1 cellular context compared by ENCODE assay signal in the genomic region with DNA sequence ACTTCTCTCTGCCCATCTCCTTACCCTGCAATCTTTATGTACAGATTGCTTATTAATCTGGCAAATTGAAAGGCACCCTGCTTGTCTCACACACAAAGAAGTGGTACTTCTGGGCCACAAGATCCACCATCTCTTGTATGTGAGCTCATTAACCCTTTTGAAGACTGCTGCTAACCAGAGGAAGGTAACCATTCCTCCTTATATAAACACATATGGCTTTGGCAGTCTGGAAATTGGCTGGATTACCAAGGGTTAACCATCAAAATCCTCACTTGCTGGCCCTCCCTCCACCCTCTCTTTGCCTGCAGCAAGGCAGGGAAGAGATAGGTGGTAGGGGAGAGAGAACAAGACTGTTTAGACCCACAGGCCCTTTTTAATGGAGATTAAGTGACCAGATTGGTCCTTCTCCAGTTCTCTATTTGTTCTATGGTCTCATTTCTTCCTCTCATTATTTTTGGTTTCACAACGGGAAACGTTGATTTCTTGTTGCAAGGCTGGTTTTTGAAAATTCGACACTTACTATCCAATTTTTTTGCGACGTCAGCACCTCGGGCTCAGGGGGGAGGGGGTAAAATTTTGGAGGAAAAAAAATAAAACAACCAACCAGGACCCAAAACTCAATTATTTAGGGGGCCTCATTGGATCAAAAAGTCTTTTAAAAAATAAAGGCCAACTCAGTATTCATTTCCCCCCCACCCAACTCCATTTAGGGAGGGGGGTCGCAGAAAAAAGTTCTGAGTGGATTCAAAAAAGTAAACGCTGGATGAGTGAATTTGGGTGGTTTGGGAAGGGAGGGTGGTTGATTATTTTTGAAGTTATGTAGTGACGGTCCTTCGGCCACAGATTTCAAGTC.
TF ChIP-seq lines count a peak whose summit lies in the region.

No MANE protein-coding gene starts in this region.

TF ChIP-seq in WTC11, 78 proteins besides CTCF, POLR2A, EP300 and RAD21 (continued from another document and continues in another):
- TF ChIP-seq, protein P1, sequence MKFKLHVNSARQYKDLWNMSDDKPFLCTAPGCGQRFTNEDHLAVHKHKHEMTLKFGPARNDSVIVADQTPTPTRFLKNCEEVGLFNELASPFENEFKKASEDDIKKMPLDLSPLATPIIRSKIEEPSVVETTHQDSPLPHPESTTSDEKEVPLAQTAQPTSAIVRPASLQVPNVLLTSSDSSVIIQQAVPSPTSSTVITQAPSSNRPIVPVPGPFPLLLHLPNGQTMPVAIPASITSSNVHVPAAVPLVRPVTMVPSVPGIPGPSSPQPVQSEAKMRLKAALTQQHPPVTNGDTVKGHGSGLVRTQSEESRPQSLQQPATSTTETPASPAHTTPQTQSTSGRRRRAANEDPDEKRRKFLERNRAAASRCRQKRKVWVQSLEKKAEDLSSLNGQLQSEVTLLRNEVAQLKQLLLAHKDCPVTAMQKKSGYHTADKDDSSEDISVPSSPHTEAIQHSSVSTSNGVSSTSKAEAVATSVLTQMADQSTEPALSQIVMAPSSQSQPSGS (CRISPR knock-in tag; IDR thresholded peaks at IDR 0.05; ENCODE audit: borderline replicate concordance, low read depth), result no peak
- TF ChIP-seq ZNF138 (CRISPR knock-in tag; conservative IDR thresholded peaks at IDR 0.05), result no peak
- no peak for TF ChIP-seq ELF4 (CRISPR knock-in tag; IDR thresholded peaks at IDR 0.05; ENCODE audit: low read depth)
- no peak for TF ChIP-seq SMAD4 (CRISPR knock-in tag; IDR thresholded peaks at IDR 0.05)
- no peak for TF ChIP-seq HMGA2 (CRISPR knock-in tag; IDR thresholded peaks at IDR 0.05)
- 0 out of 2 replicates have a peak, but pooled peaks have one; percentile 86 for TF ChIP-seq RORB (CRISPR knock-in tag; IDR thresholded peaks at IDR 0.05)
- TF ChIP-seq, protein P2, sequence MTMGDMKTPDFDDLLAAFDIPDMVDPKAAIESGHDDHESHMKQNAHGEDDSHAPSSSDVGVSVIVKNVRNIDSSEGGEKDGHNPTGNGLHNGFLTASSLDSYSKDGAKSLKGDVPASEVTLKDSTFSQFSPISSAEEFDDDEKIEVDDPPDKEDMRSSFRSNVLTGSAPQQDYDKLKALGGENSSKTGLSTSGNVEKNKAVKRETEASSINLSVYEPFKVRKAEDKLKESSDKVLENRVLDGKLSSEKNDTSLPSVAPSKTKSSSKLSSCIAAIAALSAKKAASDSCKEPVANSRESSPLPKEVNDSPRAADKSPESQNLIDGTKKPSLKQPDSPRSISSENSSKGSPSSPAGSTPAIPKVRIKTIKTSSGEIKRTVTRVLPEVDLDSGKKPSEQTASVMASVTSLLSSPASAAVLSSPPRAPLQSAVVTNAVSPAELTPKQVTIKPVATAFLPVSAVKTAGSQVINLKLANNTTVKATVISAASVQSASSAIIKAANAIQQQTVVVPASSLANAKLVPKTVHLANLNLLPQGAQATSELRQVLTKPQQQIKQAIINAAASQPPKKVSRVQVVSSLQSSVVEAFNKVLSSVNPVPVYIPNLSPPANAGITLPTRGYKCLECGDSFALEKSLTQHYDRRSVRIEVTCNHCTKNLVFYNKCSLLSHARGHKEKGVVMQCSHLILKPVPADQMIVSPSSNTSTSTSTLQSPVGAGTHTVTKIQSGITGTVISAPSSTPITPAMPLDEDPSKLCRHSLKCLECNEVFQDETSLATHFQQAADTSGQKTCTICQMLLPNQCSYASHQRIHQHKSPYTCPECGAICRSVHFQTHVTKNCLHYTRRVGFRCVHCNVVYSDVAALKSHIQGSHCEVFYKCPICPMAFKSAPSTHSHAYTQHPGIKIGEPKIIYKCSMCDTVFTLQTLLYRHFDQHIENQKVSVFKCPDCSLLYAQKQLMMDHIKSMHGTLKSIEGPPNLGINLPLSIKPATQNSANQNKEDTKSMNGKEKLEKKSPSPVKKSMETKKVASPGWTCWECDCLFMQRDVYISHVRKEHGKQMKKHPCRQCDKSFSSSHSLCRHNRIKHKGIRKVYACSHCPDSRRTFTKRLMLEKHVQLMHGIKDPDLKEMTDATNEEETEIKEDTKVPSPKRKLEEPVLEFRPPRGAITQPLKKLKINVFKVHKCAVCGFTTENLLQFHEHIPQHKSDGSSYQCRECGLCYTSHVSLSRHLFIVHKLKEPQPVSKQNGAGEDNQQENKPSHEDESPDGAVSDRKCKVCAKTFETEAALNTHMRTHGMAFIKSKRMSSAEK (CRISPR knock-in tag; IDR thresholded peaks at IDR 0.05; ENCODE audit: borderline replicate concordance), result peak; percentile 51
- no peak for TF ChIP-seq MXD4 (CRISPR knock-in tag; IDR thresholded peaks at IDR 0.05; ENCODE audit: borderline replicate concordance)
- TF ChIP-seq MYBL2 (CRISPR knock-in tag; IDR thresholded peaks at IDR 0.05), result no peak
- TF ChIP-seq PRRX2 (CRISPR knock-in tag; IDR thresholded peaks at IDR 0.05), result peak; percentile 10; the same call in 1 of the 2 replicates
- TF ChIP-seq EMX1 (CRISPR knock-in tag; IDR thresholded peaks at IDR 0.05), result no peak
- no peak for TF ChIP-seq TCF7 (CRISPR knock-in tag; IDR thresholded peaks at IDR 0.05; ENCODE audit: low read depth)
- no peak for TF ChIP-seq ZBTB21 (CRISPR knock-in tag; IDR thresholded peaks at IDR 0.05; ENCODE audit: borderline replicate concordance)
- TF ChIP-seq, protein P3, sequence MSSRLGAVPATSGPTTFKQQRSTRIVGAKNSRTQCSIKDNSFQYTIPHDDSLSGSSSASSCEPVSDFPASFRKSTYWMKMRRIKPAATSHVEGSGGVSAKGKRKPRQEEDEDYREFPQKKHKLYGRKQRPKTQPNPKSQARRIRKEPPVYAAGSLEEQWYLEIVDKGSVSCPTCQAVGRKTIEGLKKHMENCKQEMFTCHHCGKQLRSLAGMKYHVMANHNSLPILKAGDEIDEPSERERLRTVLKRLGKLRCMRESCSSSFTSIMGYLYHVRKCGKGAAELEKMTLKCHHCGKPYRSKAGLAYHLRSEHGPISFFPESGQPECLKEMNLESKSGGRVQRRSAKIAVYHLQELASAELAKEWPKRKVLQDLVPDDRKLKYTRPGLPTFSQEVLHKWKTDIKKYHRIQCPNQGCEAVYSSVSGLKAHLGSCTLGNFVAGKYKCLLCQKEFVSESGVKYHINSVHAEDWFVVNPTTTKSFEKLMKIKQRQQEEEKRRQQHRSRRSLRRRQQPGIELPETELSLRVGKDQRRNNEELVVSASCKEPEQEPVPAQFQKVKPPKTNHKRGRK (CRISPR knock-in tag; IDR thresholded peaks at IDR 0.05; ENCODE audit: borderline replicate concordance), result no peak
- TF ChIP-seq, protein P4, sequence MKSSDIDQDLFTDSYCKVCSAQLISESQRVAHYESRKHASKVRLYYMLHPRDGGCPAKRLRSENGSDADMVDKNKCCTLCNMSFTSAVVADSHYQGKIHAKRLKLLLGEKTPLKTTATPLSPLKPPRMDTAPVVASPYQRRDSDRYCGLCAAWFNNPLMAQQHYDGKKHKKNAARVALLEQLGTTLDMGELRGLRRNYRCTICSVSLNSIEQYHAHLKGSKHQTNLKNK (CRISPR knock-in tag; IDR thresholded peaks at IDR 0.05), result no peak; the same call in none of the 2 replicates
- TF ChIP-seq, protein P5, sequence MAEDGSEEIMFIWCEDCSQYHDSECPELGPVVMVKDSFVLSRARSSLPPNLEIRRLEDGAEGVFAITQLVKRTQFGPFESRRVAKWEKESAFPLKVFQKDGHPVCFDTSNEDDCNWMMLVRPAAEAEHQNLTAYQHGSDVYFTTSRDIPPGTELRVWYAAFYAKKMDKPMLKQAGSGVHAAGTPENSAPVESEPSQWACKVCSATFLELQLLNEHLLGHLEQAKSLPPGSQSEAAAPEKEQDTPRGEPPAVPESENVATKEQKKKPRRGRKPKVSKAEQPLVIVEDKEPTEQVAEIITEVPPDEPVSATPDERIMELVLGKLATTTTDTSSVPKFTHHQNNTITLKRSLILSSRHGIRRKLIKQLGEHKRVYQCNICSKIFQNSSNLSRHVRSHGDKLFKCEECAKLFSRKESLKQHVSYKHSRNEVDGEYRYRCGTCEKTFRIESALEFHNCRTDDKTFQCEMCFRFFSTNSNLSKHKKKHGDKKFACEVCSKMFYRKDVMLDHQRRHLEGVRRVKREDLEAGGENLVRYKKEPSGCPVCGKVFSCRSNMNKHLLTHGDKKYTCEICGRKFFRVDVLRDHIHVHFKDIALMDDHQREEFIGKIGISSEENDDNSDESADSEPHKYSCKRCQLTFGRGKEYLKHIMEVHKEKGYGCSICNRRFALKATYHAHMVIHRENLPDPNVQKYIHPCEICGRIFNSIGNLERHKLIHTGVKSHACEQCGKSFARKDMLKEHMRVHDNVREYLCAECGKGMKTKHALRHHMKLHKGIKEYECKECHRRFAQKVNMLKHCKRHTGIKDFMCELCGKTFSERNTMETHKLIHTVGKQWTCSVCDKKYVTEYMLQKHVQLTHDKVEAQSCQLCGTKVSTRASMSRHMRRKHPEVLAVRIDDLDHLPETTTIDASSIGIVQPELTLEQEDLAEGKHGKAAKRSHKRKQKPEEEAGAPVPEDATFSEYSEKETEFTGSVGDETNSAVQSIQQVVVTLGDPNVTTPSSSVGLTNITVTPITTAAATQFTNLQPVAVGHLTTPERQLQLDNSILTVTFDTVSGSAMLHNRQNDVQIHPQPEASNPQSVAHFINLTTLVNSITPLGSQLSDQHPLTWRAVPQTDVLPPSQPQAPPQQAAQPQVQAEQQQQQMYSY (CRISPR knock-in tag; IDR thresholded peaks at IDR 0.05), result no peak
- TF ChIP-seq, protein P6, sequence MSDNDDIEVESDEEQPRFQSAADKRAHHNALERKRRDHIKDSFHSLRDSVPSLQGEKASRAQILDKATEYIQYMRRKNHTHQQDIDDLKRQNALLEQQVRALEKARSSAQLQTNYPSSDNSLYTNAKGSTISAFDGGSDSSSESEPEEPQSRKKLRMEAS (CRISPR knock-in tag; IDR thresholded peaks at IDR 0.05), result no peak
- TF ChIP-seq FOXJ3 (CRISPR knock-in tag; IDR thresholded peaks at IDR 0.05; ENCODE audit: borderline replicate concordance), result no peak
- TF ChIP-seq, protein P7, sequence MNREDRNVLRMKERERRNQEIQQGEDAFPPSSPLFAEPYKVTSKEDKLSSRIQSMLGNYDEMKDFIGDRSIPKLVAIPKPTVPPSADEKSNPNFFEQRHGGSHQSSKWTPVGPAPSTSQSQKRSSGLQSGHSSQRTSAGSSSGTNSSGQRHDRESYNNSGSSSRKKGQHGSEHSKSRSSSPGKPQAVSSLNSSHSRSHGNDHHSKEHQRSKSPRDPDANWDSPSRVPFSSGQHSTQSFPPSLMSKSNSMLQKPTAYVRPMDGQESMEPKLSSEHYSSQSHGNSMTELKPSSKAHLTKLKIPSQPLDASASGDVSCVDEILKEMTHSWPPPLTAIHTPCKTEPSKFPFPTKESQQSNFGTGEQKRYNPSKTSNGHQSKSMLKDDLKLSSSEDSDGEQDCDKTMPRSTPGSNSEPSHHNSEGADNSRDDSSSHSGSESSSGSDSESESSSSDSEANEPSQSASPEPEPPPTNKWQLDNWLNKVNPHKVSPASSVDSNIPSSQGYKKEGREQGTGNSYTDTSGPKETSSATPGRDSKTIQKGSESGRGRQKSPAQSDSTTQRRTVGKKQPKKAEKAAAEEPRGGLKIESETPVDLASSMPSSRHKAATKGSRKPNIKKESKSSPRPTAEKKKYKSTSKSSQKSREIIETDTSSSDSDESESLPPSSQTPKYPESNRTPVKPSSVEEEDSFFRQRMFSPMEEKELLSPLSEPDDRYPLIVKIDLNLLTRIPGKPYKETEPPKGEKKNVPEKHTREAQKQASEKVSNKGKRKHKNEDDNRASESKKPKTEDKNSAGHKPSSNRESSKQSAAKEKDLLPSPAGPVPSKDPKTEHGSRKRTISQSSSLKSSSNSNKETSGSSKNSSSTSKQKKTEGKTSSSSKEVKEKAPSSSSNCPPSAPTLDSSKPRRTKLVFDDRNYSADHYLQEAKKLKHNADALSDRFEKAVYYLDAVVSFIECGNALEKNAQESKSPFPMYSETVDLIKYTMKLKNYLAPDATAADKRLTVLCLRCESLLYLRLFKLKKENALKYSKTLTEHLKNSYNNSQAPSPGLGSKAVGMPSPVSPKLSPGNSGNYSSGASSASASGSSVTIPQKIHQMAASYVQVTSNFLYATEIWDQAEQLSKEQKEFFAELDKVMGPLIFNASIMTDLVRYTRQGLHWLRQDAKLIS (CRISPR knock-in tag; IDR thresholded peaks at IDR 0.05; ENCODE audit: borderline replicate concordance), result no peak
- TF ChIP-seq JAZF1 (CRISPR knock-in tag; IDR thresholded peaks at IDR 0.05), result no peak
- TF ChIP-seq KAT7 (CRISPR knock-in tag; IDR thresholded peaks at IDR 0.05; ENCODE audit: borderline replicate concordance), result 0 out of 2 replicates have a peak, but pooled peaks have one; percentile 8
- TF ChIP-seq, protein P8, sequence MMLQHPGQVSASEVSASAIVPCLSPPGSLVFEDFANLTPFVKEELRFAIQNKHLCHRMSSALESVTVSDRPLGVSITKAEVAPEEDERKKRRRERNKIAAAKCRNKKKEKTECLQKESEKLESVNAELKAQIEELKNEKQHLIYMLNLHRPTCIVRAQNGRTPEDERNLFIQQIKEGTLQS (CRISPR knock-in tag; conservative IDR thresholded peaks at IDR 0.05), result no peak
- no peak for TF ChIP-seq RELA (CRISPR knock-in tag; IDR thresholded peaks at IDR 0.05; ENCODE audit: borderline replicate concordance)
- peak; percentile 75; the same call in 1 of the 2 replicates for TF ChIP-seq NFATC4 (CRISPR knock-in tag; IDR thresholded peaks at IDR 0.05)
- no peak for TF ChIP-seq ZNF317 (CRISPR knock-in tag; IDR thresholded peaks at IDR 0.05; ENCODE audit: borderline replicate concordance, low read depth)
- TF ChIP-seq FOXP1 (CRISPR knock-in tag; IDR thresholded peaks at IDR 0.05; ENCODE audit: borderline replicate concordance), result no peak
- TF ChIP-seq ZNF121 (CRISPR knock-in tag; IDR thresholded peaks at IDR 0.05), result no peak
- TF ChIP-seq, protein P9, sequence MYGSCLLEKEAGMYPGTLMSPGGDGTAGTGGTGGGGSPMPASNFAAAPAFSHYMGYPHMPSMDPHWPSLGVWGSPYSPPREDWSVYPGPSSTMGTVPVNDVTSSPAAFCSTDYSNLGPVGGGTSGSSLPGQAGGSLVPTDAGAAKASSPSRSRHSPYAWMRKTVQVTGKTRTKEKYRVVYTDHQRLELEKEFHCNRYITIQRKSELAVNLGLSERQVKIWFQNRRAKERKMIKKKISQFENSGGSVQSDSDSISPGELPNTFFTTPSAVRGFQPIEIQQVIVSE (CRISPR knock-in tag; IDR thresholded peaks at IDR 0.05; ENCODE audit: borderline replicate concordance), result peak; percentile 43; the same call in 1 of the 2 replicates
- TF ChIP-seq JUN (CRISPR knock-in tag; IDR thresholded peaks at IDR 0.05), result no peak
- TF ChIP-seq, protein P10, sequence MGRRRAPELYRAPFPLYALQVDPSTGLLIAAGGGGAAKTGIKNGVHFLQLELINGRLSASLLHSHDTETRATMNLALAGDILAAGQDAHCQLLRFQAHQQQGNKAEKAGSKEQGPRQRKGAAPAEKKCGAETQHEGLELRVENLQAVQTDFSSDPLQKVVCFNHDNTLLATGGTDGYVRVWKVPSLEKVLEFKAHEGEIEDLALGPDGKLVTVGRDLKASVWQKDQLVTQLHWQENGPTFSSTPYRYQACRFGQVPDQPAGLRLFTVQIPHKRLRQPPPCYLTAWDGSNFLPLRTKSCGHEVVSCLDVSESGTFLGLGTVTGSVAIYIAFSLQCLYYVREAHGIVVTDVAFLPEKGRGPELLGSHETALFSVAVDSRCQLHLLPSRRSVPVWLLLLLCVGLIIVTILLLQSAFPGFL (CRISPR knock-in tag; IDR thresholded peaks at IDR 0.05; ENCODE audit: borderline replicate concordance), result no peak
- no peak for TF ChIP-seq GTF2I (CRISPR knock-in tag; conservative IDR thresholded peaks at IDR 0.05)
